28 cellular contexts compared by ENCODE assay signal in the genomic region with DNA sequence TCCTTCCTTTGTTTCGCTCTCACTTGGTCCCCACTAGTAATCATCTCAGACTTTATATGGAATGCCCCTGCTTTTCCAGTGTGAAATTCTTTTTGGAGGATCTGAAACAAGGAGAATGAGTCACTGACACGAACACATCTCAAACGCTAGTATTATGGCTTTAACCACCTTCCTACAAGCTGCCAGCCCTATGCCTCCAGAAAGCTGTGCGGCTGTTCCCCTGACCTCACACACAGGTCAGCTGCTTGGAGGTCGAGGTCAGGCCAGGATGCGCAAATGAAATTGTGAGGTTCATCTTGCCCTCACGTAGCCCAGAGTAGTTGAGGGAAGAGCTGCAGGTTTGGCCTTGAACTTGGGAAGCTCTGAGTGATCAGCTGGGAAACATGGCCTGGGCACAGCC.
DNase-seq lines count a peak whose midpoint lies in the region; ATAC-seq, FAIRE-seq and TF ChIP-seq lines count a peak whose summit lies in the region.
"Had no signal": no experiment of that assay in that cellular context is flagged by ENCODE, and none has a peak within 500 bp of the region (broad histone marks: within the 10 kb centered on the region; RNA-seq: fewer than 3 reads in every experiment).

No MANE protein-coding gene starts in this region.

- 0 out of 2 replicates have a peak overlapping the region, but pooled peaks have one; percentile 13 for H3K4me2 ChIP-seq in GM12878 (ENCODE audit: control insufficient read depth, insufficient read depth)
- H3K4me2 ChIP-seq: BLaER1, PC-9, SK-N-SH had no signal

- no peaks in the 10 kb centered on the region for H3K36me3 ChIP-seq in GM12878 (ENCODE audit: control insufficient read depth in 2 of 2, insufficient read depth in 2 of 2, low read length in 1 of 2)
- H3K36me3 ChIP-seq: BLaER1 had no signal

- intact Hi-C loops in GM12878 (cut with micrococcal nuclease; ENCODE audit: unreplicated experiment), result no loop called here

- H3K36me3 Mint-ChIP-seq in stimulated activated naive CD8-positive, alpha-beta T cell treated with anti-CD3 and anti-CD28 coated beads, Interleukin-15, Interleukin-2, amounts not matched to agents 100 ng/mL and 50 ng/mL, for 24 hours (ENCODE audit: low read depth), result peaks cover under 1% of the 10 kb centered on the region

- SMC1A ChIA-PET in GM12878 (lab: Charles Lee; ENCODE audit: uncharacterized antibody, unreplicated experiment), result interaction anchor here (0.7 to 3.7 kb wide), 13 partner anchors 8 to 181 kb away, joined by 3 to 17 read pairs (median 4); no protein-coding TSS in a partner anchor

- no TSS peak for BruUV-seq in GM12878 (replicated peaks; lab: Mats Ljungman, UMichigan)

- TF ChIP-seq POLR2A in GM12878 (IDR thresholded peaks at IDR 0.05; ENCODE audit: low read depth, low read length), result no peak

- H2AFZ ChIP-seq in GM12878 (ENCODE audit: control insufficient read depth, low read depth, low read length), result no peak overlapping the region
- H2AFZ ChIP-seq: PC-9 had no signal

- no peak for DNase-seq in stimulated activated naive CD8-positive, alpha-beta T cell treated with anti-CD3 and anti-CD28 coated beads, Interleukin-15, amount 100 ng/mL, for 72 hours
- DNase-seq in GM12878 (ENCODE audit: low read depth, low spot score), result no peak
- DNase-seq in AML-193 (lab: John Stamatoyannopoulos, UW), result no peak
- DNase-seq in inferior parietal cortex (ENCODE audit: extremely low spot score), result no peak
- DNase-seq in DMS114 treated with DMSO at 0.1 percent for 48 hours (lab: John Stamatoyannopoulos, UW; ENCODE audit: unreplicated experiment), result no peak
- DNase-seq: CD4-positive, alpha-beta T cell; COR-L47; EL; GDM1; HCEC 1CT; Kasumi-1; NCI-H2029; NCI-H446; NCI-H774; PC-9; SIG-M5; SK-N-SH; SW 1271; T-helper 17 cell had no signal

- no peaks in the 10 kb centered on the region for H3K27me3 Mint-ChIP-seq in stimulated activated naive CD8-positive, alpha-beta T cell treated with anti-CD3 and anti-CD28 coated beads, Interleukin-15, Interleukin-2, amounts not matched to agents 100 ng/mL and 50 ng/mL, for 24 hours
- no peaks in the 10 kb centered on the region for H3K27me3 Mint-ChIP-seq in stimulated activated naive CD8-positive, alpha-beta T cell treated with anti-CD3 and anti-CD28 coated beads, Interleukin-15, amount 100 ng/mL, for 72 hours
- H3K27me3 Mint-ChIP-seq: CD4-positive, alpha-beta T cell; T-helper 17 cell had no signal

- peaks cover 55% of the 10 kb centered on the region for H3K4me1 Mint-ChIP-seq in stimulated activated naive CD8-positive, alpha-beta T cell treated with anti-CD3 and anti-CD28 coated beads, Interleukin-15, Interleukin-2, amounts not matched to agents 100 ng/mL and 50 ng/mL, for 24 hours (ENCODE audit: low read depth)
- H3K4me1 Mint-ChIP-seq in stimulated activated naive CD8-positive, alpha-beta T cell treated with anti-CD3 and anti-CD28 coated beads, Interleukin-15, amount 100 ng/mL, for 72 hours, result peaks cover 71% of the 10 kb centered on the region

- no peaks in the 10 kb centered on the region for H3K79me2 ChIP-seq in GM12878 (ENCODE audit: control insufficient read depth, insufficient read depth, low read length)

- RAD21 ChIA-PET in GM12878 (lab: Charles Lee; ENCODE audit: unreplicated experiment), result interaction anchor here (1.0 to 3.2 kb wide), 7 partner anchors 16 to 482 kb away, joined by 3 to 15 read pairs (median 5); no protein-coding TSS in a partner anchor

- H3K4me1 ChIP-seq in GM12878 (ENCODE audit: control insufficient read depth, insufficient read depth, low read length), result peaks cover 21% of the 10 kb centered on the region

- no peaks in the 10 kb centered on the region for H4K20me1 ChIP-seq in GM12878 (ENCODE audit: control insufficient read depth, insufficient read depth)
- H4K20me1 ChIP-seq: BLaER1 had no signal

- peak in 1 of 2 experiments; percentile 31; a peak in 1 of 4 replicates for TF ChIP-seq EP300 in GM12878 (IDR thresholded peaks at IDR 0.05; ENCODE audit: borderline replicate concordance in 1 of 2, control insufficient read depth in 1 of 2, low read depth in 2 of 2, low read length in 2 of 2)

- peak overlapping the region; percentile 33; the same call in 1 of the 2 replicates for H3K27ac ChIP-seq in GM12878 (ENCODE audit: control insufficient read depth, insufficient read depth)
- H3K27ac ChIP-seq: BLaER1, PC-9, RWPE1 had no signal

- no peaks in the 10 kb centered on the region for H3K27me3 ChIP-seq in GM12878 (replicated peaks in 1 of 2; ENCODE audit: control insufficient read depth in 2 of 2, insufficient read depth in 2 of 2, low read length in 1 of 2)
- H3K27me3 ChIP-seq: BLaER1 had no signal

- FAIRE-seq in GM12878 (lab: Jason Lieb, UNC), result no peak
- FAIRE-seq: GM12892, H1, HepG2, K562 had no signal

- in situ Hi-C loops in GM12878 (cut with MboI), result no loop called here

- no peaks in the 10 kb centered on the region; the same call in 2 of the 3 replicates for H3K9me3 ChIP-seq in GM12878 (replicated peaks; ENCODE audit: control insufficient read depth, insufficient read depth, low read length)
- H3K9me3 ChIP-seq: SK-N-SH had no signal

- H3K27ac Mint-ChIP-seq in stimulated activated naive CD8-positive, alpha-beta T cell treated with anti-CD3 and anti-CD28 coated beads, Interleukin-15, Interleukin-2, amounts not matched to agents 100 ng/mL and 50 ng/mL, for 24 hours, result peak overlapping the region; percentile 50
- no peak overlapping the region for H3K27ac Mint-ChIP-seq in stimulated activated naive CD8-positive, alpha-beta T cell treated with anti-CD3 and anti-CD28 coated beads, Interleukin-15, amount 100 ng/mL, for 72 hours
- H3K27ac Mint-ChIP-seq: CD4-positive, alpha-beta T cell had no signal

- no peak overlapping the region for H3K4me3 ChIP-seq in GM12878
- H3K4me3 ChIP-seq: BLaER1, K562, PC-9 had no signal

- no peak for TF ChIP-seq CTCF in GM12878 (IDR thresholded peaks at IDR 0.05 in 2 of 3, conservative IDR thresholded peaks at IDR 0.05 in 1 of 3; ENCODE audit: control insufficient read depth in 2 of 3, extremely low read depth in 1 of 3, insufficient read depth in 1 of 3, low read depth in 3 of 3, low read length in 3 of 3)

- CTCF ChIA-PET in GM12878 (lab: Yijun Ruan, JAX), result interaction anchor here (0.6 to 2.0 kb wide), 6 partner anchors 9 to 158 kb away, joined by 3 to 15 read pairs (median 4); no protein-coding TSS in a partner anchor

- WGBS in GM12878 (ENCODE audit: insufficient coverage, insufficient replicate concordance, low lambda C conversion rate, missing lambda C conversion rate), result 63% methylated on average over 7 of the region's 7 CpGs

- ATAC-seq in stimulated activated naive CD8-positive, alpha-beta T cell treated with anti-CD3 and anti-CD28 coated beads, Interleukin-15, amount 100 ng/mL, for 72 hours, result no peak
- ATAC-seq in HG02798 (IDR thresholded peaks at IDR 0.05; ENCODE audit: poor library complexity, unreplicated experiment) (peak; percentile 36), GM12878 (peak; percentile 73), GM19455 (IDR thresholded peaks at IDR 0.05; ENCODE audit: unreplicated experiment) (no peak)
- ATAC-seq: HepG2, K562, T-helper 17 cell had no signal

- no peak for TF ChIP-seq RAD21 in GM12878 (IDR thresholded peaks at IDR 0.05; ENCODE audit: insufficient read depth, low read depth, low read length)

- peaks cover 6% of the 10 kb centered on the region for H3K9me3 Mint-ChIP-seq in stimulated activated naive CD8-positive, alpha-beta T cell treated with anti-CD3 and anti-CD28 coated beads, Interleukin-15, Interleukin-2, amounts not matched to agents 100 ng/mL and 50 ng/mL, for 24 hours
- peaks cover 0 to 9% of the 10 kb centered on the region in 2 donors for H3K9me3 Mint-ChIP-seq in stimulated activated naive CD8-positive, alpha-beta T cell treated with anti-CD3 and anti-CD28 coated beads, Interleukin-15, amount 100 ng/mL, for 72 hours
- H3K9me3 Mint-ChIP-seq: CD4-positive, alpha-beta T cell had no signal

- no peak overlapping the region for H3K4me3 Mint-ChIP-seq in stimulated activated naive CD8-positive, alpha-beta T cell treated with anti-CD3 and anti-CD28 coated beads, Interleukin-15, Interleukin-2, amounts not matched to agents 100 ng/mL and 50 ng/mL, for 24 hours
- no peak overlapping the region for H3K4me3 Mint-ChIP-seq in stimulated activated naive CD8-positive, alpha-beta T cell treated with anti-CD3 and anti-CD28 coated beads, Interleukin-15, amount 100 ng/mL, for 72 hours
- H3K4me3 Mint-ChIP-seq: CD4-positive, alpha-beta T cell; T-helper 17 cell had no signal

- H3K9ac ChIP-seq in GM12878 (ENCODE audit: control insufficient read depth, insufficient read depth, low read length), result no peak overlapping the region
- H3K9ac ChIP-seq: BLaER1, SK-N-SH had no signal

- POLR2A ChIA-PET in GM12878 (lab: Charles Lee), result no interaction called here

TF ChIP-seq in GM12878, 131 proteins besides CTCF, POLR2A, EP300 and RAD21 (continues in another document):
- TF ChIP-seq EED (IDR thresholded peaks at IDR 0.05; ENCODE audit: low read depth) (peak; percentile 49; the same call in 1 of the 2 replicates), RUNX3 (IDR thresholded peaks at IDR 0.05; ENCODE audit: low read length) (peak; percentile 39), BCL11A (IDR thresholded peaks at IDR 0.05; ENCODE audit: low read depth, low read length) (peak; percentile 40; the same call in 1 of the 2 replicates), SUPT20H (IDR thresholded peaks at IDR 0.05; ENCODE audit: borderline replicate concordance, control insufficient read depth, low read depth, low read length) (no peak), PAX5 (IDR thresholded peaks at IDR 0.05; ENCODE audit: borderline replicate concordance, low read depth, low read length) (0 out of 2 replicates have a peak, but pooled peaks have one; percentile 36), TCF3 (IDR thresholded peaks at IDR 0.05; ENCODE audit: borderline replicate concordance, insufficient read depth, low read depth, low read length) (no peak), NR2F1 (conservative IDR thresholded peaks at IDR 0.05) (peak; percentile 67; the same call in 1 of the 2 replicates), GABPA (IDR thresholded peaks at IDR 0.05; ENCODE audit: low read depth) (no peak)
- TF ChIP-seq, protein P1, sequence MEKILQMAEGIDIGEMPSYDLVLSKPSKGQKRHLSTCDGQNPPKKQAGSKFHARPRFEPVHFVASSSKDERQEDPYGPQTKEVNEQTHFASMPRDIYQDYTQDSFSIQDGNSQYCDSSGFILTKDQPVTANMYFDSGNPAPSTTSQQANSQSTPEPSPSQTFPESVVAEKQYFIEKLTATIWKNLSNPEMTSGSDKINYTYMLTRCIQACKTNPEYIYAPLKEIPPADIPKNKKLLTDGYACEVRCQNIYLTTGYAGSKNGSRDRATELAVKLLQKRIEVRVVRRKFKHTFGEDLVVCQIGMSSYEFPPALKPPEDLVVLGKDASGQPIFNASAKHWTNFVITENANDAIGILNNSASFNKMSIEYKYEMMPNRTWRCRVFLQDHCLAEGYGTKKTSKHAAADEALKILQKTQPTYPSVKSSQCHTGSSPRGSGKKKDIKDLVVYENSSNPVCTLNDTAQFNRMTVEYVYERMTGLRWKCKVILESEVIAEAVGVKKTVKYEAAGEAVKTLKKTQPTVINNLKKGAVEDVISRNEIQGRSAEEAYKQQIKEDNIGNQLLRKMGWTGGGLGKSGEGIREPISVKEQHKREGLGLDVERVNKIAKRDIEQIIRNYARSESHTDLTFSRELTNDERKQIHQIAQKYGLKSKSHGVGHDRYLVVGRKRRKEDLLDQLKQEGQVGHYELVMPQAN (conservative IDR thresholded peaks at IDR 0.05), result no peak

Comparison
In these comparisons a context has a peak if more than half of its experiments do, and no peak if none do; other contexts are left out.
1. ATAC-seq: peak in HG02798 (single experiment) and GM12878 (single experiment); none in stimulated activated naive CD8-positive, alpha-beta T cell treated with anti-CD3 and anti-CD28 coated beads, Interleukin-15, amount 100 ng/mL, for 72 hours (single experiment) and GM19455 (single experiment).